Comparison of ENCODE assay signal across 12 cellular contexts in genomic region chr2:8552264-8552913, GRCh38.
DNase-seq lines count a peak whose midpoint lies in the region; ATAC-seq, FAIRE-seq and TF ChIP-seq lines count a peak whose summit lies in the region.
"Had no signal": no experiment of that assay in that cellular context is flagged by ENCODE, and none has a peak within 500 bp of the region (broad histone marks: within the 10 kb centered on the region; RNA-seq: fewer than 3 reads in every experiment).

No MANE protein-coding gene starts in this region.

- H3K27me3 Mint-ChIP-seq in endothelial cell (ENCODE audit: unreplicated experiment): peaks cover 3% of the 10 kb centered on the region

- intact Hi-C loops in colonic mucosa (cut with DNase I) (no loop called here), kidney (cut with DNase I) (no loop called here)

- peaks cover 2% of the 10 kb centered on the region for H3K36me3 Mint-ChIP-seq in endothelial cell (ENCODE audit: low read depth, unreplicated experiment)
- H3K36me3 Mint-ChIP-seq: CD4-positive, CD25-positive, alpha-beta regulatory T cell had no signal

- peaks cover 31% of the 10 kb centered on the region for H3K4me1 ChIP-seq in DND-41 (ENCODE audit: insufficient read depth, low read length)
- no peaks in the 10 kb centered on the region for H3K4me1 ChIP-seq in colonic mucosa
- H3K4me1 ChIP-seq in kidney (ENCODE audit: control insufficient read depth in 1 of 2, insufficient read depth in 1 of 2, low read depth in 1 of 2, low read length in 2 of 2): no peaks in the 10 kb centered on the region

- H3K27me3 ChIP-seq in DND-41 (ENCODE audit: insufficient read depth, low read length, poor library complexity): no peaks in the 10 kb centered on the region
- H3K27me3 ChIP-seq in colonic mucosa: no peaks in the 10 kb centered on the region

- H3K4me3 ChIP-seq in DND-41 (ENCODE audit: low read depth in 1 of 2, low read length in 2 of 2) (no peak overlapping the region), colonic mucosa (no peak overlapping the region), kidney (ENCODE audit: low read length in 2 of 2) (no peak overlapping the region)

- no peaks in the 10 kb centered on the region for H3K9me3 Mint-ChIP-seq in endothelial cell (ENCODE audit: unreplicated experiment)

- TF ChIP-seq CTCF in DND-41 (IDR thresholded peaks at IDR 0.05; ENCODE audit: borderline replicate concordance, extremely low read depth, low read length, poor library complexity, severe bottlenecking) (no peak), colonic mucosa (IDR thresholded peaks at IDR 0.05) (no peak), kidney (IDR thresholded peaks at IDR 0.05; ENCODE audit: borderline replicate concordance, extremely low read depth, insufficient read depth) (no peak), endothelial cell (IDR thresholded peaks at IDR 0.05; ENCODE audit: unreplicated experiment) (no peak)

- H3K4me3 Mint-ChIP-seq in endothelial cell (ENCODE audit: unreplicated experiment): no peak overlapping the region
- H3K4me3 Mint-ChIP-seq: CD4-positive, CD25-positive, alpha-beta regulatory T cell; neural crest cell had no signal

- H3K9ac ChIP-seq in DND-41 (ENCODE audit: low read depth, low read length) (peak overlapping the region; percentile 30), colonic mucosa (ENCODE audit: low read depth in 2 of 2, low read length in 2 of 2) (no peak overlapping the region), kidney (ENCODE audit: low read length in 2 of 2) (no peak overlapping the region)

- no peaks in the 10 kb centered on the region for H3K36me3 ChIP-seq in DND-41 (ENCODE audit: insufficient read depth, low read length)
- H3K36me3 ChIP-seq in colonic mucosa: no peaks in the 10 kb centered on the region
- no peaks in the 10 kb centered on the region for H3K36me3 ChIP-seq in kidney (ENCODE audit: control insufficient read depth in 1 of 2, insufficient read depth in 2 of 2, low read length in 2 of 2)

- no peaks in the 10 kb centered on the region for H4K20me1 ChIP-seq in DND-41 (ENCODE audit: insufficient read depth, low read length)

- H3K9me3 ChIP-seq in DND-41 (ENCODE audit: insufficient read depth, low read length, severe bottlenecking) (no peaks in the 10 kb centered on the region), colonic mucosa (no peaks in the 10 kb centered on the region), kidney (ENCODE audit: control insufficient read depth in 1 of 2, low read length in 2 of 2) (no peaks in the 10 kb centered on the region)

- H2AFZ ChIP-seq in DND-41 (ENCODE audit: low read depth, low read length): 0 out of 2 replicates have a peak overlapping the region, but pooled peaks have one; percentile 0

- ATAC-seq in DND-41 (ENCODE audit: insufficient read depth, low read depth) (peak; percentile 19; the same call in 1 of the 3 replicates), HG03045 (IDR thresholded peaks at IDR 0.05; ENCODE audit: unreplicated experiment) (peak; percentile 45)

- H3K27ac ChIP-seq in DND-41 (ENCODE audit: low read length) (peak overlapping the region; percentile 74), colonic mucosa (no peak overlapping the region), kidney (ENCODE audit: low read depth in 2 of 2, low read length in 2 of 2) (no peak overlapping the region)

- no peak overlapping the region for H3K27ac Mint-ChIP-seq in endothelial cell (ENCODE audit: unreplicated experiment)
- H3K27ac Mint-ChIP-seq: CD4-positive, CD25-positive, alpha-beta regulatory T cell had no signal

- H3K79me2 ChIP-seq in DND-41 (ENCODE audit: insufficient read depth, low read length): no peaks in the 10 kb centered on the region

- peak overlapping the region; percentile 13; the same call in 1 of the 2 replicates for H3K4me2 ChIP-seq in DND-41 (ENCODE audit: insufficient read depth, low read length)

- H3K4me1 Mint-ChIP-seq in endothelial cell (ENCODE audit: unreplicated experiment): peaks cover 7% of the 10 kb centered on the region

- DNase-seq in DND-41 (peak; percentile 11), GM19239 (ENCODE audit: insufficient read length, low spot score) (no peak), colonic mucosa (peak; percentile 14), GM19240 (ENCODE audit: insufficient read length, low spot score) (no peak), kidney (no peak), endothelial cell (ENCODE audit: low spot score) (no peak), foreskin melanocyte (no peak)
- DNase-seq: activated gamma-delta T cell; CD4-positive, CD25-positive, alpha-beta regulatory T cell; NCI-H1694 treated with DMSO at 0.1 percent for 48 hours had no signal

- FAIRE-seq in GM19239 (lab: Jason Lieb, UNC): peak; percentile 92
- FAIRE-seq in kidney (lab: Jason Lieb, UNC): no peak

Comparison
In these comparisons a context has a peak if more than half of its experiments do, and no peak if none do; other contexts are left out.
1. DNase-seq: peak in DND-41 (single experiment) and colonic mucosa (single experiment); none in GM19239 (single experiment), GM19240 (single experiment), kidney (single experiment), endothelial cell (single experiment) and foreskin melanocyte (single experiment).